In the genomic region with DNA sequence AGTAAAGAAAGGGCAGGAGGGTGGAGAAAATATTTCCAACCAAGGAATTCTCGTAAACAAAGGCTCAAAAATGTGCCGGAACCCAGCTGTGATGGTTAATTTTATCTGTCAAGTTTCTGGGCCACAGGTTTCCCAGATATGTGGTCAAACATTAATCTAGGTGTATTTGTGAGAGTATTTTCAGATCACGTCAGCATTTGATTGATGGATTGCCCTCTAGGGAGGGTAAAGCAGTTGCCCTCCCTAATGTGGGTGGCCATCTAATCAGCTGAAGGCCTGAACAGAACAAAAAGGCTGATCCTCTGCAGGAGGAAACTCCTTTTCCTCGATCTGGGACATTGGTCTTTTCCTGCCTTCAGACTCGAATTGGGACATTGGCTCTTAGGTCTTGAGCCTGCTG, we compare ENCODE assay signal across 1 cellular context.
TF ChIP-seq lines count a peak whose summit lies in the region.

No MANE protein-coding gene starts in this region.

TF ChIP-seq in IMR-90, 13 proteins besides CTCF, POLR2A, EP300 and RAD21:
- TF ChIP-seq MAZ (IDR thresholded peaks at IDR 0.05; ENCODE audit: borderline replicate concordance, low read depth, low read length) (no peak), BHLHE40 (IDR thresholded peaks at IDR 0.05; ENCODE audit: low read depth, low read length) (no peak), CEBPB (IDR thresholded peaks at IDR 0.05; ENCODE audit: low read depth, low read length) (no peak)
